Comparison of ENCODE assay signal across 17 cellular contexts in the genomic region with DNA sequence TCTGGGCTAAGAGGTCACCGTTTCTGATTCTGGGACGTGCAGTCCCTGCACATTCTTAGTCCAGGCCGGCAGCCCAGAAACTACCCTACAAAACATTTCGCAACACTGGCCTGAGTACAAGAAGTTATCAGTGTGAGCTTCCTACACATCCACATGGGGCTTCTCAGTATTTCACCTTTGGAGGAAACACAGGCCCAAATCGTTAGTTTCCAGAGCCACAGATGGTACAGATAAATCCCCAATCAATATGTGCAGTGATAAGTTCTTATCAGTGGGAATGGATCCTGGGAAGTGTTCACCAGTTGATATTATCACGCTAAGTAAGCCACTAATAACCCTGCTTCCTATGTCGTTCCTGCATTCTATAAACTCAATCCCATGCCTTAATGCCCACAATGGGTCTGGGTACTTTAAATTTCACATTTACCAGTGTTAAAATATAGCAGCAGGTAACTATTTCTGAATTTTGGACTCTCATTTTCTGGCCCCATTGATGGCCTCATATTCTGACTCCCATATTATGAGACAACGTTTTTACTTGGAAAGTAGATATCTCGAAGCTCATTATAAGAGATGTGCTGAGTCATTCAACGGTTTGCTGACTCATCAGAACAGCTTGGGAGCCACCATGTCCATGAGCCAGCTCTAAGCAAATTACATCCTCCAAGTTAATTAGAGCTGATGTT.
A peak's percentile ranks its signal among the peaks of the same experiment; 100 is the strongest.
DNase-seq lines count a peak whose midpoint lies in the region; ATAC-seq and TF ChIP-seq lines count a peak whose summit lies in the region.
"Had no signal": no experiment of that assay in that cellular context is flagged by ENCODE, and none has a peak within 500 bp of the region (broad histone marks: within the 10 kb centered on the region; RNA-seq: fewer than 3 reads in every experiment).

No MANE protein-coding gene starts in this region.

- H3K4me3 ChIP-seq in mammary epithelial cell (replicated peaks in 1 of 3; ENCODE audit: insufficient read depth in 1 of 3, low read depth in 2 of 3, low read length in 3 of 3), result no peak overlapping the region
- H3K4me3 ChIP-seq in body of pancreas, result no peak overlapping the region
- H3K4me3 ChIP-seq in uterus, result no peak overlapping the region
- H3K4me3 ChIP-seq: GM23338 had no signal

- intact Hi-C loops in MCF 10A (cut with micrococcal nuclease) (no loop called here), mammary epithelial cell (cut with micrococcal nuclease) (no loop called here), body of pancreas (cut with DNase I) (no loop called here), uterus (cut with DNase I; ENCODE audit: low total_unique reads) (no loop called here)

- ATAC-seq in body of pancreas (no peak), GM19452 (IDR thresholded peaks at IDR 0.05; ENCODE audit: unreplicated experiment) (no peak)
- ATAC-seq: GM23338 had no signal

- H3K4me1 ChIP-seq in mammary epithelial cell (ENCODE audit: insufficient read depth, low read length) (no peaks in the 10 kb centered on the region), body of pancreas (no peaks in the 10 kb centered on the region), uterus (no peaks in the 10 kb centered on the region)

- H3K79me2 ChIP-seq in mammary epithelial cell (ENCODE audit: insufficient read depth, low read length), result no peaks in the 10 kb centered on the region

- H3K9me3 ChIP-seq in mammary epithelial cell (replicated peaks; ENCODE audit: insufficient read depth, low read length), result no peaks in the 10 kb centered on the region
- no peaks in the 10 kb centered on the region for H3K9me3 ChIP-seq in body of pancreas
- H3K9me3 ChIP-seq in uterus, result no peaks in the 10 kb centered on the region

- H4K20me1 ChIP-seq in mammary epithelial cell (ENCODE audit: insufficient read depth, low read length), result no peaks in the 10 kb centered on the region

- TF ChIP-seq POLR2A in body of pancreas (IDR thresholded peaks at IDR 0.05) (no peak), uterus (IDR thresholded peaks at IDR 0.05) (no peak)

- dilution Hi-C loops in mammary epithelial cell (cut with HindIII; ENCODE audit: low sequenced_read_pairs), result no loop called here

- H3K36me3 ChIP-seq in mammary epithelial cell (ENCODE audit: insufficient read depth, low read length) (no peaks in the 10 kb centered on the region), body of pancreas (replicated peaks in 1 of 2; ENCODE audit: insufficient read depth in 1 of 2, low read depth in 2 of 2) (no peaks in the 10 kb centered on the region), uterus (no peaks in the 10 kb centered on the region)

- 79% methylated on average over 10 of the region's 10 CpGs for WGBS in mammary epithelial cell (ENCODE audit: low coverage, missing lambda C conversion rate)
- WGBS in body of pancreas, 2 donors, result 49 to 56% methylated on average over 10 of the region's 10 CpGs

- POLR2A ChIA-PET in MCF 10A (lab: Yijun Ruan, JAX), result interaction anchor here (0.6 to 1.0 kb wide), 2 partner anchors 23 to 33 kb away, joined by 3 to 4 read pairs; no protein-coding TSS in a partner anchor

- H3K4me1 Mint-ChIP-seq in MCF 10A (ENCODE audit: insufficient read depth, unreplicated experiment), result no peaks in the 10 kb centered on the region

- no peaks in the 10 kb centered on the region for H3K9me3 Mint-ChIP-seq in MCF 10A (ENCODE audit: unreplicated experiment)
- H3K9me3 Mint-ChIP-seq: GM23338, type B pancreatic cell had no signal

- no peak overlapping the region for H3K27ac Mint-ChIP-seq in MCF 10A (ENCODE audit: low read depth, unreplicated experiment)
- H3K27ac Mint-ChIP-seq: GM23338, type B pancreatic cell had no signal

- H3K27me3 ChIP-seq in mammary epithelial cell (ENCODE audit: insufficient read depth, low read length) (no peaks in the 10 kb centered on the region), body of pancreas (no peaks in the 10 kb centered on the region), uterus (no peaks in the 10 kb centered on the region)

- H3K27me3 Mint-ChIP-seq in MCF 10A (ENCODE audit: insufficient read depth, unreplicated experiment), result no peaks in the 10 kb centered on the region
- H3K27me3 Mint-ChIP-seq: type B pancreatic cell had no signal

- no peak for TF ChIP-seq CTCF in MCF 10A (IDR thresholded peaks at IDR 0.05; ENCODE audit: unreplicated experiment)
- no peak for TF ChIP-seq CTCF in mammary epithelial cell (conservative IDR thresholded peaks at IDR 0.05 in 1 of 2, IDR thresholded peaks at IDR 0.05 in 1 of 2; ENCODE audit: extremely low read depth in 1 of 2, insufficient read depth in 1 of 2, low read depth in 1 of 2, low read length in 2 of 2)
- TF ChIP-seq CTCF in body of pancreas (IDR thresholded peaks at IDR 0.05), result no peak
- no peak for TF ChIP-seq CTCF in uterus (IDR thresholded peaks at IDR 0.05)

- no peak overlapping the region for H2AFZ ChIP-seq in mammary epithelial cell (ENCODE audit: low read depth, low read length)
- H2AFZ ChIP-seq: GM23338 had no signal

- in situ Hi-C loops in mammary epithelial cell (cut with MboI; ENCODE audit: low sequenced_read_pairs in 2 of 2), result no loop called here

- H3K9ac ChIP-seq in mammary epithelial cell (ENCODE audit: insufficient read depth, low read length), result no peak overlapping the region

- no peaks in the 10 kb centered on the region for H3K36me3 Mint-ChIP-seq in MCF 10A (ENCODE audit: insufficient read depth, unreplicated experiment)
- H3K36me3 Mint-ChIP-seq: type B pancreatic cell had no signal

- H3K4me2 ChIP-seq in mammary epithelial cell (ENCODE audit: insufficient read depth, low read depth, low read length), result no peak overlapping the region
- H3K4me2 ChIP-seq: GM23338 had no signal

- H3K27ac ChIP-seq in mammary epithelial cell (ENCODE audit: insufficient read depth, low read depth, low read length), result no peak overlapping the region
- H3K27ac ChIP-seq in body of pancreas, result no peak overlapping the region
- peak overlapping the region; percentile 44 to 50 for H3K27ac ChIP-seq in uterus
- H3K27ac ChIP-seq: HL-60 had no signal

- CTCF ChIA-PET in MCF 10A (lab: Yijun Ruan, JAX) (interaction anchor here (0.6 to 1.5 kb wide), 10 partner anchors 8 to 208 kb away, joined by 3 to 7 read pairs (median 3); no protein-coding TSS in a partner anchor), mammary epithelial cell (lab: Charles Lee; ENCODE audit: low non-redundant PET) (no interaction called here)

- no TSS peak for BruUV-seq in MCF 10A (replicated peaks; lab: Mats Ljungman, UMichigan)
- no TSS peak for BruUV-seq in mammary epithelial cell (replicated peaks; lab: Mats Ljungman, UMichigan)

- DNase-seq in MCF 10A (ENCODE audit: unreplicated experiment) (peak; percentile 49), mammary epithelial cell (no peak), body of pancreas (peak in 3 of 4 donors; percentile 11 to 20 (median 14)), islet precursor cell (peak; percentile 59), uterus (peak; percentile 69 to 71), NCI-H2196 treated with DMSO at 0.1 percent for 48 hours (lab: John Stamatoyannopoulos, UW; ENCODE audit: unreplicated experiment) (no peak), GF-D8 (lab: John Stamatoyannopoulos, UW) (no peak)
- DNase-seq: activated naive CD4-positive, alpha-beta T cell treated with anti-CD3 and anti-CD28 coated beads, Interleukin-2, amount 50 U/mL, for 16 hours; DMS 273 treated with DMSO at 0.1 percent for 48 hours; foreskin fibroblast; kidney glomerular epithelial cell; MV-4-11; NCI-H510A treated with DMSO at 0.1 percent for 48 hours had no signal

- H3K4me3 Mint-ChIP-seq in MCF 10A (ENCODE audit: unreplicated experiment), result no peak overlapping the region
- H3K4me3 Mint-ChIP-seq: GM23338, type B pancreatic cell had no signal

Comparison
In these comparisons a context has a peak if more than half of its experiments do, and no peak if none do; other contexts are left out.
1. DNase-seq: peak in MCF 10A (single experiment), body of pancreas (3 of 4), islet precursor cell (single experiment) and uterus (2 of 2); none in mammary epithelial cell (single experiment), NCI-H2196 treated with DMSO at 0.1 percent for 48 hours (single experiment) and GF-D8 (single experiment).
2. H3K27ac ChIP-seq: peak in uterus (2 of 2); none in mammary epithelial cell (single experiment) and body of pancreas (0 of 4).